Comparison of ENCODE assay signal across 8 cellular contexts in the genomic region with DNA sequence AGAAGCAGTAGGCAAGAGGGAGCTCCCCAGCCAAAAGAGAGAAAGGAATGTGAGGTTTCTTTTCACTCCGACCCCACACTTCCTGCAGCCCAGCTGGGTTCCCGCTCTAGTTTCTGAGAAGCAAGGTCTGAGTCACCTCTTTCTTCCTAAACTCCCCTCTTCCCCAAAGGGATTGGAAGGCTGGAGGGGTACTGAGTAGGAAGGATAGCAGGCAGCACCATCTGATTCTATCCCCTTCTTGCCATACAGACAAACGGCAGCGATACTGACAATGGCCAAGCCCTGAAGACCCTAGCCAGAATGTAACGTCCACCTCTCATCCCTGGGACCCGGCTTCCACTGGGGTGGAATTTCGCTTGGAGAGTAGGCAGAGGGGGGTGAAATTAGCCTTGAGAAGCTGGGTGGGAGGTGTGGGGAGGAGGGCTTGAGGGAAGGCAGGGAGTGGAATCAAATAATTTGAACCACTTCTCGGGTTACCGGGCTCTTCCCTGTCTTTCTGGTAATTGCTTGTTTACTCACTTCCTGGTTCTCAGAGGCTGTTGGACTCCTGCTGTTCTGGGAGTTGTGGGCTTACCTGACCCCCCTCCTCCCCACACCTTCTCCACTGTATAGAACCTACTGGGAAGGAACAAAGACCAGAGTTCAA. TPM values are rescaled to one million over a fixed set of nuclear protein-coding genes. Genes with fewer than 3 reads are reported as not detected.
DNase-seq lines count a peak whose midpoint lies in the region; ATAC-seq and TF ChIP-seq lines count a peak whose summit lies in the region.

No MANE protein-coding gene starts in this region.

- CTCF ChIA-PET in IMR-90 (lab: Yijun Ruan, JAX): interaction anchor here (0.6 kb wide), 1 partner anchor 291 kb away, joined by 3 read pairs; no protein-coding TSS in a partner anchor

- peak overlapping the region; percentile 58 for H3K18ac ChIP-seq in IMR-90 (ENCODE audit: low read depth, low read length)

- H3K36me3 ChIP-seq in IMR-90 (ENCODE audit: control insufficient read depth, insufficient read depth, low read length): no peaks in the 10 kb centered on the region

- dilution Hi-C loops in IMR-90 (cut with HindIII; ENCODE audit: low sequenced_read_pairs, unreplicated experiment): no loop called here

- H3K9me3 ChIP-seq in IMR-90 (ENCODE audit: control insufficient read depth, insufficient read depth, low read length): no peaks in the 10 kb centered on the region
- H3K9me3 ChIP-seq in right cardiac atrium (ENCODE audit: control insufficient read depth, low read length): no peaks in the 10 kb centered on the region

- H2BK15ac ChIP-seq in IMR-90 (ENCODE audit: low read depth, low read length): peak overlapping the region; percentile 90

- peak overlapping the region; percentile 72 for H2AFZ ChIP-seq in IMR-90 (replicated peaks; ENCODE audit: low read length, poor library complexity)

- H3K9ac ChIP-seq in IMR-90 (ENCODE audit: low read depth, low read length): no peak overlapping the region

- TF ChIP-seq CTCF in IMR-90 (conservative IDR thresholded peaks at IDR 0.05; ENCODE audit: low read depth, low read length) (no peak), fibroblast of the aortic adventitia (IDR thresholded peaks at IDR 0.05; ENCODE audit: insufficient read depth, low read length) (no peak)

- peak overlapping the region; percentile 88 for H4K91ac ChIP-seq in IMR-90 (ENCODE audit: insufficient read depth, low read depth, low read length)

- in situ Hi-C loops in IMR-90 (cut with MboI; ENCODE audit: low sequenced_read_pairs): no loop called here

- ATAC-seq in IMR-90 (ENCODE audit: low read depth) (peak; percentile 3), GM18498 (IDR thresholded peaks at IDR 0.05; ENCODE audit: unreplicated experiment) (no peak), HG02885 (IDR thresholded peaks at IDR 0.05; ENCODE audit: poor library complexity, unreplicated experiment) (no peak), right cardiac atrium (no peak)

- no TSS peak for BruUV-seq in IMR-90 (replicated peaks; lab: Mats Ljungman, UMichigan)

- H4K8ac ChIP-seq in IMR-90 (ENCODE audit: low read depth in 2 of 2, low read length in 2 of 2): peak overlapping the region; percentile 20 to 87; a peak in 3 of 4 replicates

- H2BK120ac ChIP-seq in IMR-90 (ENCODE audit: low read depth, low read length): peak overlapping the region; percentile 91

- H3K4me3 ChIP-seq in IMR-90 (ENCODE audit: insufficient read depth, low read depth, low read length) (no peak overlapping the region), fibroblast of the aortic adventitia (ENCODE audit: low read depth, low read length) (no peak overlapping the region), right cardiac atrium (ENCODE audit: low read length) (no peak overlapping the region)

- H3K56ac ChIP-seq in IMR-90 (ENCODE audit: extremely low read depth, insufficient read depth, low read length): peak overlapping the region; percentile 27; the same call in 1 of the 2 replicates

- H4K5ac ChIP-seq in IMR-90 (ENCODE audit: low read depth, low read length): peak overlapping the region; percentile 18

- H3K14ac ChIP-seq in IMR-90 (replicated peaks; ENCODE audit: low read depth, low read length): peak overlapping the region; percentile 92

- H2BK20ac ChIP-seq in IMR-90 (ENCODE audit: low read depth, low read length): peak overlapping the region; percentile 94

- no peaks in the 10 kb centered on the region for H4K20me1 ChIP-seq in IMR-90 (ENCODE audit: insufficient read depth, low read length)

- peak overlapping the region; percentile 77 for H2BK5ac ChIP-seq in IMR-90 (ENCODE audit: low read depth, low read length, poor library complexity, severe bottlenecking)

- intact Hi-C loops in IMR-90 (cut with micrococcal nuclease) (no loop called here), right cardiac atrium (cut with DNase I) (no loop called here)

- peaks cover 43% of the 10 kb centered on the region for H3K4me1 ChIP-seq in IMR-90 (ENCODE audit: control insufficient read depth, insufficient read depth, low read length)
- H3K4me1 ChIP-seq in right cardiac atrium (ENCODE audit: control insufficient read depth, insufficient read depth, low read length): peaks cover 9% of the 10 kb centered on the region

- H3K27ac ChIP-seq in IMR-90 (ENCODE audit: insufficient read depth, low read length) (peak overlapping the region; percentile 32), right cardiac atrium (ENCODE audit: low read length) (no peak overlapping the region)

- H2AK5ac ChIP-seq in IMR-90 (ENCODE audit: low read depth, low read length): peak overlapping the region; percentile 98

- H3K4ac ChIP-seq in IMR-90 (ENCODE audit: low read depth, low read length): peak overlapping the region; percentile 94

- no peak for TF ChIP-seq RAD21 in IMR-90 (IDR thresholded peaks at IDR 0.05; ENCODE audit: low read length)

- H3K4me2 ChIP-seq in IMR-90 (ENCODE audit: low read depth, low read length): peak overlapping the region; percentile 14

- no peak for TF ChIP-seq POLR2A in IMR-90 (IDR thresholded peaks at IDR 0.05; ENCODE audit: low read depth, low read length)

- peak; percentile 30 for DNase-seq in AG20443 (ENCODE audit: low spot score)
- peak; percentile 74 for DNase-seq in IMR-90
- peak; percentile 54 for DNase-seq in fibroblast of the aortic adventitia (ENCODE audit: low read depth)
- no peak for DNase-seq in HT-29 (ENCODE audit: low spot score)
- no peak for DNase-seq in right cardiac atrium

- H3K27me3 ChIP-seq in IMR-90 (ENCODE audit: control insufficient read depth, insufficient read depth, low read length) (no peaks in the 10 kb centered on the region), right cardiac atrium (ENCODE audit: control insufficient read depth, insufficient read depth) (no peaks in the 10 kb centered on the region)

- POLR2A ChIA-PET in IMR-90 (lab: Charles Lee; ENCODE audit: unreplicated experiment): interaction anchor here (0.5 kb wide), 1 partner anchor 586 kb away, joined by 3 read pairs; no protein-coding TSS in a partner anchor

- peak overlapping the region; percentile 91 for H3K23ac ChIP-seq in IMR-90 (ENCODE audit: low read depth, low read length)

- peak overlapping the region; percentile 87 for H2AK9ac ChIP-seq in IMR-90 (replicated peaks; ENCODE audit: low read depth, low read length, poor library complexity)

- WGBS in IMR-90 (ENCODE audit: extremely low coverage in 2 of 2, insufficient read length in 1 of 2), 2 experiments: no CpG with 5 or more reads among the region's 9 CpGs
- WGBS in right cardiac atrium: 49% methylated on average over 9 of the region's 9 CpGs

- H3K9me1 ChIP-seq in IMR-90 (ENCODE audit: insufficient read depth, low read length): peaks cover 29% of the 10 kb centered on the region

- peaks cover 21 to 59% of the 10 kb centered on the region in 2 experiments for H3K79me1 ChIP-seq in IMR-90 (ENCODE audit: low read depth in 1 of 2, low read length in 2 of 2)

TF ChIP-seq in IMR-90, 13 proteins besides CTCF, POLR2A, EP300 and RAD21:
- TF ChIP-seq NFE2L2 (IDR thresholded peaks at IDR 0.05; ENCODE audit: low read depth, low read length) (no peak), ELK1 (IDR thresholded peaks at IDR 0.05; ENCODE audit: borderline replicate concordance, low read depth, low read length) (no peak), MXI1 (IDR thresholded peaks at IDR 0.05; ENCODE audit: borderline replicate concordance, low read depth, low read length) (no peak), FOS (IDR thresholded peaks at IDR 0.05; ENCODE audit: low read depth, low read length) (0 out of 2 replicates have a peak, but pooled peaks have one; percentile 20)

TF ChIP-seq in PFSK-1, 5 proteins besides CTCF, POLR2A, EP300 and RAD21:
- TF ChIP-seq FOXP2 (optimal IDR thresholded peaks at IDR 0.05; ENCODE audit: borderline replicate concordance, extremely low read depth, extremely low read length, insufficient read depth) (peak; percentile 48), POLR2AphosphoS5 (IDR thresholded peaks at IDR 0.05; ENCODE audit: low read depth, low read length) (no peak)

RNA-seq across cellular contexts. Expression of gene IER5, which starts 13.2 kb away (rescaled TPM):
- total RNA-seq in IMR-90 (2012; rRNA removed): 15.8 and 29.4 TPM in 2 replicates
- polyA plus RNA-seq in IMR-90 (2012; rRNA removed): 27.1 and 28.9 TPM in 2 replicates
- polyA plus RNA-seq in IMR-90 (2012; cell fraction: cytosol; rRNA removed): 22.5 and 29.5 TPM in 2 replicates
- polyA plus RNA-seq in IMR-90 (2012; cell fraction: nucleus; rRNA removed; ENCODE audit: low replicate concordance): 32.6 and 44.5 TPM in 2 replicates
- 26.2 TPM for polyA plus RNA-seq in PFSK-1 (2012; ENCODE audit: insufficient read length, low read depth)
- total RNA-seq in fibroblast of the aortic adventitia (ENCODE audit: low replicate concordance): 12.3 and 14.7 TPM in 2 replicates
- total RNA-seq in HT-29 (2014; rRNA removed; shearing (Covaris generic)): 53.3 and 53.7 TPM in 2 replicates
- 10 to 100 TPM; 21.9 to 32.6 (median 28.2) TPM for total RNA-seq in right cardiac atrium
- polyA plus RNA-seq in right cardiac atrium: 63.8 TPM

Comparison
In these comparisons a context has a peak if more than half of its experiments do, and no peak if none do; other contexts are left out.
1. DNase-seq: peak in AG20443 (single experiment), IMR-90 (single experiment) and fibroblast of the aortic adventitia (single experiment); none in HT-29 (single experiment) and right cardiac atrium (0 of 3).